ENCODE assay signal across 9 cellular contexts in the genomic region with DNA sequence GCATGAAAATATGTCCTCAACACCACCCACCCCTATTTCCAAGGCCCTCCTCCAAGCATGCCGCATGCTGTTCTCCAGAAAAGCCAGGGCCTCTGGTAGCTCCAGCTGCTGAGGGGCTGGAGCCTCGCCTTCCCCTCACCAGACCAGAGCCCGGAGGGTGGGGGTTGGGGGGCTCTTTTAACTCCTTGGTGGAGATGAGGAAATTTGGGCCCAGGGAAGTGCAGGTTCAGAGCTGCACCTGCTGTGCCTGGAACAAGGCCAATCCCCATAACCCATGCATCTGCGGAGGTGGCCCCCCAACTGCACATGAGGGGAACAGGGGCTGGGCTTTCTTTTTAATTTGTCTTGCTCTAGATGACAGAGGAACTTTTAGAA. TPM values are rescaled to one million over a fixed set of nuclear protein-coding genes. Genes with fewer than 3 reads are reported as not detected.
A peak's percentile ranks its signal among the peaks of the same experiment; 100 is the strongest.
DNase-seq lines count a peak whose midpoint lies in the region; ATAC-seq and TF ChIP-seq lines count a peak whose summit lies in the region.
"Had no signal": no experiment of that assay in that cellular context is flagged by ENCODE, and none has a peak within 500 bp of the region (broad histone marks: within the 10 kb centered on the region; RNA-seq: fewer than 3 reads in every experiment).

No MANE protein-coding gene starts in this region.

- H3K9me3 Mint-ChIP-seq in activated CD8-positive, alpha-beta T cell treated with anti-CD3 and anti-CD28 coated beads, Interleukin-2, amount 10 ng/mL, durations not matched to agents 7 days and 5 days (ENCODE audit: insufficient read depth), result no peaks in the 10 kb centered on the region
- no peaks in the 10 kb centered on the region for H3K9me3 Mint-ChIP-seq in stimulated activated effector memory CD8-positive, alpha-beta T cell treated with anti-CD3 and anti-CD28 coated beads, Interleukin-12 subunit alpha, Interleukin-12 subunit beta, amount 100 ng/mL, for 72 hours

- CTCF ChIA-PET in activated CD8-positive, alpha-beta T cell treated with anti-CD3 and anti-CD28 coated beads, Interleukin-2, amount 10 ng/mL, durations not matched to agents 7 days and 5 days (lab: Charles Lee), result interaction anchor here (1.3 to 7.1 kb wide), 6 partner anchors 10 to 280 kb away, joined by 3 to 68 read pairs (median 14); no protein-coding TSS in a partner anchor

- no peaks in the 10 kb centered on the region for H3K27me3 ChIP-seq in HUES6 (ENCODE audit: control insufficient read depth, insufficient read depth, low read length)
- no peaks in the 10 kb centered on the region for H3K27me3 ChIP-seq in iPS-15b (ENCODE audit: control insufficient read depth, insufficient read depth, low read length)

- H3K4me1 Mint-ChIP-seq in activated CD8-positive, alpha-beta T cell treated with anti-CD3 and anti-CD28 coated beads, Interleukin-2, amount 10 ng/mL, durations not matched to agents 7 days and 5 days (ENCODE audit: low read depth), result peaks cover 52% of the 10 kb centered on the region
- peaks cover 58% of the 10 kb centered on the region for H3K4me1 Mint-ChIP-seq in stimulated activated effector memory CD8-positive, alpha-beta T cell treated with anti-CD3 and anti-CD28 coated beads, Interleukin-12 subunit alpha, Interleukin-12 subunit beta, amount 100 ng/mL, for 72 hours

- H3K4me3 ChIP-seq in HUES6 (ENCODE audit: low read depth, low read length) (peak overlapping the region; percentile 62), iPS-15b (ENCODE audit: low read depth, low read length) (peak overlapping the region; percentile 53)

- H3K27me3 Mint-ChIP-seq in activated CD8-positive, alpha-beta T cell treated with anti-CD3 and anti-CD28 coated beads, Interleukin-2, amount 10 ng/mL, durations not matched to agents 7 days and 5 days (ENCODE audit: low read depth), result peaks cover 14% of the 10 kb centered on the region

- peak overlapping the region; percentile 37 for H3K27ac Mint-ChIP-seq in activated CD8-positive, alpha-beta T cell treated with anti-CD3 and anti-CD28 coated beads, Interleukin-2, amount 10 ng/mL, durations not matched to agents 7 days and 5 days
- H3K27ac Mint-ChIP-seq in stimulated activated effector memory CD8-positive, alpha-beta T cell treated with anti-CD3 and anti-CD28 coated beads, Interleukin-12 subunit alpha, Interleukin-12 subunit beta, amount 100 ng/mL, for 72 hours, result peak overlapping the region; percentile 40

- H3K4me1 ChIP-seq in HUES6 (ENCODE audit: control insufficient read depth, insufficient read depth, low read length) (peaks cover 25% of the 10 kb centered on the region), iPS-15b (ENCODE audit: control insufficient read depth, insufficient read depth, low read length) (peaks cover 3% of the 10 kb centered on the region)

- in situ Hi-C loops in GM13977 (cut with MboI; ENCODE audit: low pct_unique_long_range_greater_than_20kb, low sequenced_read_pairs, unreplicated experiment), result no loop called here

- H3K9me3 ChIP-seq in HUES6 (ENCODE audit: control insufficient read depth, insufficient read depth, low read depth, low read length), result no peaks in the 10 kb centered on the region
- no peaks in the 10 kb centered on the region for H3K9me3 ChIP-seq in iPS-15b (ENCODE audit: control insufficient read depth, insufficient read depth, low read length)

- H3K36me3 ChIP-seq in HUES6 (ENCODE audit: control insufficient read depth, insufficient read depth, low read length) (no peaks in the 10 kb centered on the region), iPS-15b (ENCODE audit: control insufficient read depth, insufficient read depth, low read length) (peaks cover 3% of the 10 kb centered on the region)

- H3K27ac ChIP-seq in HUES6 (ENCODE audit: low read depth, low read length), result no peak overlapping the region
- H3K27ac ChIP-seq: epithelial cell of prostate had no signal

- peak overlapping the region; percentile 71 for H3K9ac ChIP-seq in HUES6 (ENCODE audit: low read length)
- peak overlapping the region; percentile 54 for H3K9ac ChIP-seq in iPS-15b (ENCODE audit: low read depth, low read length)

- H3K4me3 Mint-ChIP-seq in activated CD8-positive, alpha-beta T cell treated with anti-CD3 and anti-CD28 coated beads, Interleukin-2, amount 10 ng/mL, durations not matched to agents 7 days and 5 days, result peak overlapping the region; percentile 57
- peak overlapping the region; percentile 65 for H3K4me3 Mint-ChIP-seq in stimulated activated effector memory CD8-positive, alpha-beta T cell treated with anti-CD3 and anti-CD28 coated beads, Interleukin-12 subunit alpha, Interleukin-12 subunit beta, amount 100 ng/mL, for 72 hours

- ATAC-seq in activated CD8-positive, alpha-beta T cell treated with anti-CD3 and anti-CD28 coated beads, Interleukin-2, amount 10 ng/mL, durations not matched to agents 7 days and 5 days, result no peak
- no peak for ATAC-seq in stimulated activated effector memory CD8-positive, alpha-beta T cell treated with anti-CD3 and anti-CD28 coated beads, Interleukin-12 subunit alpha, Interleukin-12 subunit beta, amount 100 ng/mL, for 72 hours
- ATAC-seq in GM21367 (IDR thresholded peaks at IDR 0.05; ENCODE audit: unreplicated experiment) (no peak), HG02798 (IDR thresholded peaks at IDR 0.05; ENCODE audit: poor library complexity, unreplicated experiment) (no peak)

- no peak for TF ChIP-seq CTCF in GM13977 (IDR thresholded peaks at IDR 0.05; ENCODE audit: extremely low read depth, insufficient read depth, missing control alignments)

- POLR2A ChIA-PET in activated CD8-positive, alpha-beta T cell treated with anti-CD3 and anti-CD28 coated beads, Interleukin-2, amount 10 ng/mL, durations not matched to agents 7 days and 5 days (lab: Charles Lee), result no interaction called here

- no peak for DNase-seq in activated CD8-positive, alpha-beta T cell treated with anti-CD3 and anti-CD28 coated beads, Interleukin-2, amount 10 ng/mL, durations not matched to agents 7 days and 5 days
- no peak for DNase-seq in stimulated activated effector memory CD8-positive, alpha-beta T cell treated with anti-CD3 and anti-CD28 coated beads, Interleukin-12 subunit alpha, Interleukin-12 subunit beta, amount 100 ng/mL, for 72 hours (ENCODE audit: low spot score in 2 of 2)
- no peak for DNase-seq in stimulated activated CD4-positive, alpha-beta T cell treated with anti-CD3 and anti-CD28 coated beads, Interleukin-1b, Interleukin-23, amount 100 ng/mL, for 48 hours
- DNase-seq in GM13977 (ENCODE audit: low spot score), result no peak

- H3K36me3 Mint-ChIP-seq in activated CD8-positive, alpha-beta T cell treated with anti-CD3 and anti-CD28 coated beads, Interleukin-2, amount 10 ng/mL, durations not matched to agents 7 days and 5 days (ENCODE audit: low read depth), result no peaks in the 10 kb centered on the region
- H3K36me3 Mint-ChIP-seq in stimulated activated effector memory CD8-positive, alpha-beta T cell treated with anti-CD3 and anti-CD28 coated beads, Interleukin-12 subunit alpha, Interleukin-12 subunit beta, amount 100 ng/mL, for 72 hours, result no peaks in the 10 kb centered on the region

RNA-seq across cellular contexts. Expression of gene SELENON, which starts 0.7 kb away (rescaled TPM):
- 1 to 10 TPM; 4.5 to 5.1 TPM for total RNA-seq in activated CD8-positive, alpha-beta T cell treated with anti-CD3 and anti-CD28 coated beads, Interleukin-2, amount 10 ng/mL, durations not matched to agents 7 days and 5 days

RNA-seq across cellular contexts. Expression of gene MTFR1L, which starts 20.4 kb away (rescaled TPM):
- total RNA-seq in activated CD8-positive, alpha-beta T cell treated with anti-CD3 and anti-CD28 coated beads, Interleukin-2, amount 10 ng/mL, durations not matched to agents 7 days and 5 days, result 10 to 100 TPM; 26.2 to 26.7 TPM

RNA-seq across cellular contexts. Expression of gene AUNIP, which starts 59.9 kb away (rescaled TPM):
- 1 to 10 TPM; 7.8 to 9.1 TPM for total RNA-seq in activated CD8-positive, alpha-beta T cell treated with anti-CD3 and anti-CD28 coated beads, Interleukin-2, amount 10 ng/mL, durations not matched to agents 7 days and 5 days
